31 cellular contexts compared by ENCODE assay signal in genomic region chr5:102617187-102617856, GRCh38.
A peak's percentile ranks its signal among the peaks of the same experiment; 100 is the strongest.
DNase-seq lines count a peak whose midpoint lies in the region; TF ChIP-seq lines count a peak whose summit lies in the region.
"Had no signal": no experiment of that assay in that cellular context is flagged by ENCODE, and none has a peak within 500 bp of the region (broad histone marks: within the 10 kb centered on the region; RNA-seq: fewer than 3 reads in every experiment).

No MANE protein-coding gene starts in this region.

- H3K4me3 ChIP-seq in fibroblast of mammary gland (ENCODE audit: control insufficient read depth, low read depth, low read length) = no peak overlapping the region
- no peak overlapping the region for H3K4me3 ChIP-seq in Karpas-422 (ENCODE audit: low read length)
- H3K4me3 ChIP-seq: breast epithelium, HAP-1, lower lobe of right lung, mucosa of descending colon, thyroid gland had no signal

- H3K4me1 ChIP-seq in Karpas-422 (ENCODE audit: low read length) = peaks cover 4% of the 10 kb centered on the region
- H3K4me1 ChIP-seq: breast epithelium, HAP-1, lower lobe of right lung, thyroid gland had no signal

- H3K4me1 Mint-ChIP-seq in osteocyte (ENCODE audit: unreplicated experiment) = peaks cover 23% of the 10 kb centered on the region

- no peak overlapping the region for H3K4me3 Mint-ChIP-seq in osteocyte (ENCODE audit: unreplicated experiment)
- H3K4me3 Mint-ChIP-seq: activated T-cell treated with anti-CD3 and anti-CD28 coated beads, Interleukin-2, amount 50 U/mL, for 24 hours; T-helper 2 cell treated with Interferon-gamma antibody and Interleukin-4, amounts not matched to agents 5 μg/mL and 100 μg/mL, for 36 hours had no signal

- no peak for TF ChIP-seq CTCF in fibroblast of mammary gland (conservative IDR thresholded peaks at IDR 0.05; ENCODE audit: control insufficient read depth, insufficient read depth, low read depth, low read length)
- TF ChIP-seq CTCF in osteocyte (IDR thresholded peaks at IDR 0.05) = no peak

- H3K36me3 ChIP-seq in Karpas-422 (ENCODE audit: insufficient read depth, low read length) = no peaks in the 10 kb centered on the region
- H3K36me3 ChIP-seq: BE2C, breast epithelium, HAP-1, lower lobe of right lung, neutrophil, thyroid gland had no signal

- peak; percentile 2 for DNase-seq in NCI-H2171 treated with DMSO at 0.1 percent for 48 hours (lab: John Stamatoyannopoulos, UW)
- DNase-seq in NCI-H2171 (lab: John Stamatoyannopoulos, UW) = no peak
- peak; percentile 64 for DNase-seq in fibroblast of mammary gland (ENCODE audit: low read depth)
- no peak for DNase-seq in osteocyte (ENCODE audit: extremely low spot score, unreplicated experiment)
- DNase-seq in DMS153 (lab: John Stamatoyannopoulos, UW) = no peak
- no peak for DNase-seq in Karpas-422
- no peak for DNase-seq in NCI-H187 (lab: John Stamatoyannopoulos, UW)
- DNase-seq in DMS114 treated with DMSO at 0.1 percent for 48 hours (lab: John Stamatoyannopoulos, UW; ENCODE audit: unreplicated experiment) = no peak
- DNase-seq: activated CD4-positive, alpha-beta T cell treated with anti-CD3 and anti-CD28 coated beads for 48 hours; activated T-cell treated with anti-CD3 and anti-CD28 coated beads, Interleukin-2, amount 50 U/mL, for 24 hours; amniotic stem cell; BE2C; DMS79; effector memory CD4-positive, alpha-beta T cell; GF-D8; kidney glomerular epithelial cell; lower lobe of right lung; NCI-H146; NCI-H774; OCI-M1; stimulated activated CD4-positive, alpha-beta T cell treated with anti-CD3 and anti-CD28 coated beads, Interleukin-4, amount 100 ng/mL, for 1 hour; stimulated activated naive CD4-positive, alpha-beta T cell; thyroid gland had no signal

- no peak overlapping the region for H3K27ac ChIP-seq in Karpas-422 (ENCODE audit: low read length)
- H3K27ac ChIP-seq: 22Rv1, breast epithelium, KMS-11, lower lobe of right lung, neutrophil, thyroid gland, VCaP had no signal

- no peaks in the 10 kb centered on the region for H3K79me2 ChIP-seq in Karpas-422 (ENCODE audit: low read length)

- H2AFZ ChIP-seq in Karpas-422 (ENCODE audit: low read length) = no peak overlapping the region

- H3K9me3 ChIP-seq in Karpas-422 (ENCODE audit: low read length) = no peaks in the 10 kb centered on the region
- H3K9me3 ChIP-seq: breast epithelium, HAP-1, lower lobe of right lung, mucosa of descending colon, neutrophil, thyroid gland had no signal

- peaks cover 5% of the 10 kb centered on the region for H3K36me3 Mint-ChIP-seq in osteocyte (ENCODE audit: unreplicated experiment)

- H4K20me1 ChIP-seq in Karpas-422 (ENCODE audit: insufficient read depth, low read depth, low read length) = no peaks in the 10 kb centered on the region

- H3K9ac ChIP-seq in Karpas-422 (ENCODE audit: low read length) = no peak overlapping the region
- H3K9ac ChIP-seq: KMS-11 had no signal

- no peaks in the 10 kb centered on the region for H3K27me3 ChIP-seq in Karpas-422 (ENCODE audit: low read length)
- H3K27me3 ChIP-seq: BE2C, breast epithelium, neutrophil, thyroid gland had no signal

- H3K27me3 Mint-ChIP-seq in osteocyte (ENCODE audit: unreplicated experiment) = no peaks in the 10 kb centered on the region

- no peaks in the 10 kb centered on the region for H3K9me2 ChIP-seq in Karpas-422 (replicated peaks; ENCODE audit: insufficient read depth, low read length)

- H3K4me2 ChIP-seq in Karpas-422 (ENCODE audit: low read depth, low read length, poor library complexity, severe bottlenecking) = no peak overlapping the region
- H3K4me2 ChIP-seq: KMS-11 had no signal

- peak overlapping the region; percentile 56 for H3K27ac Mint-ChIP-seq in osteocyte (ENCODE audit: unreplicated experiment)
- H3K27ac Mint-ChIP-seq: activated T-cell treated with anti-CD3 and anti-CD28 coated beads, Interleukin-2, amount 50 U/mL, for 24 hours; T-helper 2 cell treated with Interferon-gamma antibody and Interleukin-4, amounts not matched to agents 5 μg/mL and 100 μg/mL, for 36 hours had no signal

- H3K9me3 Mint-ChIP-seq in osteocyte (ENCODE audit: unreplicated experiment) = no peaks in the 10 kb centered on the region
- H3K9me3 Mint-ChIP-seq: activated T-cell treated with anti-CD3 and anti-CD28 coated beads, Interleukin-2, amount 50 U/mL, for 24 hours; T-helper 2 cell treated with Interferon-gamma antibody and Interleukin-4, amounts not matched to agents 5 μg/mL and 100 μg/mL, for 36 hours had no signal

Comparison
In these comparisons a context has a peak if more than half of its experiments do, and no peak if none do; other contexts are left out.
1. DNase-seq: peak in NCI-H2171 treated with DMSO at 0.1 percent for 48 hours (single experiment) and fibroblast of mammary gland (single experiment); none in NCI-H2171 (single experiment), osteocyte (single experiment), DMS153 (single experiment), Karpas-422 (single experiment), NCI-H187 (0 of 2) and DMS114 treated with DMSO at 0.1 percent for 48 hours (single experiment).